In the genomic region with DNA sequence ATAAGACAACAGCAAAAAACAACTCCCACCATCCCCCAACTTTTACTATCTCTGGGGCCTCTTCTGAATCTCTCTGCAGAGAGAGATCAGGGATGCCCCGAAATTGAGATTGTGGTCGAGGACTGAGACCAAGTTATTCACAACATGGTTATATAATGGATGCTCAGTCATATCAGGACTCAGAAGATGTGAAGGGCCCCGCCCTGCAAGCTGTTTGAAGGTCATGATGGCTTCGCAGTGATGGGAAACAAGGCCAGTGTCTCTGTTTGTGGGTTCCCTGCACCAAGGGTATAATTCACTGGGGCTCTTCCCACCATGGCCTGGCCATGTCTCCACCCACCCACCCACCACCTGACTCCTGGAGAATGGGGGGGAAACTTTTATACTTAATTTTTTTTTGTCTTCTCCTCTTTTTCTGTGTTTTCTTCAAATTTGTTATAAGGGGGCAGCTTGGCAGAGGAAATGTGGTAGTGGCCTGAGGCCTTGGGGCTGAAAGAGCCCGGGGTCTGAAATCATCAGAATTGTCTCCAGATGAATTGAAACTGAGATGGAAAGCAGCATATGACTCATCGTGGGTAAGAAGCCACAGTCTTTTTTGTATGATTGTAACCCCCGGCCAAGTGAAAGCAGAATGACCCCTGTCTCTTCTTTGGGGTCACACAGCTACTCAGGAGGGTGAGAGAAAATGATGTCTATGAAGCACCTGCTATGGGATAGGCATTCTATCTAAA, we compare ENCODE assay signal across 10 cellular contexts. TPM values are rescaled to one million over a fixed set of nuclear protein-coding genes. Genes with fewer than 3 reads are reported as not detected.
DNase-seq lines count a peak whose midpoint lies in the region; ATAC-seq and TF ChIP-seq lines count a peak whose summit lies in the region.
"Had no signal": no experiment of that assay in that cellular context is flagged by ENCODE, and none has a peak within 500 bp of the region (broad histone marks: within the 10 kb centered on the region; RNA-seq: fewer than 3 reads in every experiment).

No MANE protein-coding gene starts in this region.

- H3K4me1 Mint-ChIP-seq in activated CD4-positive, alpha-beta T cell treated with anti-CD3 and anti-CD28 coated beads for 36 hours = peaks cover 89% of the 10 kb centered on the region
- H3K4me1 Mint-ChIP-seq in stimulated activated effector memory CD8-positive, alpha-beta T cell treated with anti-CD3 and anti-CD28 coated beads, Interleukin-12 subunit alpha, Interleukin-12 subunit beta, amount 100 ng/mL, for 72 hours = peaks cover 66% of the 10 kb centered on the region
- H3K4me1 Mint-ChIP-seq in glutamatergic neuron (ENCODE audit: low read depth, unreplicated experiment) = no peaks in the 10 kb centered on the region

- POLR2A ChIA-PET in activated CD4-positive, alpha-beta T cell treated with anti-CD3 and anti-CD28 coated beads for 36 hours (lab: Charles Lee) = interaction anchor here (1.0 to 3.6 kb wide), 4 partner anchors 21 to 310 kb away, joined by 4 to 22 read pairs (median 14); no protein-coding TSS in a partner anchor

- intact Hi-C loops in activated CD4-positive, alpha-beta T cell treated with anti-CD3 and anti-CD28 coated beads for 36 hours (cut with DNase I, micrococcal nuclease) = loop anchor here (1.0 to 10.0 kb wide), 4 partner anchors 292 to 1988 kb away; partner anchors contain the start of genes SNX30 (in 1 of the 2) and TRIM32 (in 1 of the 2)

- peak; percentile 49 for ATAC-seq in activated CD4-positive, alpha-beta T cell treated with anti-CD3 and anti-CD28 coated beads for 36 hours
- ATAC-seq in HG03175 (IDR thresholded peaks at IDR 0.05; ENCODE audit: unreplicated experiment) = peak; percentile 70
- peak; percentile 84 for ATAC-seq in stimulated activated effector memory CD8-positive, alpha-beta T cell treated with anti-CD3 and anti-CD28 coated beads, Interleukin-12 subunit alpha, Interleukin-12 subunit beta, amount 100 ng/mL, for 72 hours

- TF ChIP-seq CTCF in glutamatergic neuron (IDR thresholded peaks at IDR 0.05; ENCODE audit: partially characterized antibody, unreplicated experiment) = no peak

- peak overlapping the region; percentile 89 for H3K27ac Mint-ChIP-seq in activated CD4-positive, alpha-beta T cell treated with anti-CD3 and anti-CD28 coated beads for 36 hours
- H3K27ac Mint-ChIP-seq in stimulated activated effector memory CD8-positive, alpha-beta T cell treated with anti-CD3 and anti-CD28 coated beads, Interleukin-12 subunit alpha, Interleukin-12 subunit beta, amount 100 ng/mL, for 72 hours = peak overlapping the region; percentile 96
- no peak overlapping the region for H3K27ac Mint-ChIP-seq in glutamatergic neuron (ENCODE audit: unreplicated experiment)

- peak overlapping the region; percentile 28 for H3K4me3 Mint-ChIP-seq in activated CD4-positive, alpha-beta T cell treated with anti-CD3 and anti-CD28 coated beads for 36 hours
- peak overlapping the region; percentile 59 for H3K4me3 Mint-ChIP-seq in stimulated activated effector memory CD8-positive, alpha-beta T cell treated with anti-CD3 and anti-CD28 coated beads, Interleukin-12 subunit alpha, Interleukin-12 subunit beta, amount 100 ng/mL, for 72 hours
- no peak overlapping the region for H3K4me3 Mint-ChIP-seq in glutamatergic neuron (ENCODE audit: unreplicated experiment)

- peaks cover 10% of the 10 kb centered on the region for H3K36me3 Mint-ChIP-seq in activated CD4-positive, alpha-beta T cell treated with anti-CD3 and anti-CD28 coated beads for 36 hours (ENCODE audit: low read depth)
- peaks cover 19% of the 10 kb centered on the region for H3K36me3 Mint-ChIP-seq in stimulated activated effector memory CD8-positive, alpha-beta T cell treated with anti-CD3 and anti-CD28 coated beads, Interleukin-12 subunit alpha, Interleukin-12 subunit beta, amount 100 ng/mL, for 72 hours
- peaks cover 4% of the 10 kb centered on the region for H3K36me3 Mint-ChIP-seq in glutamatergic neuron (ENCODE audit: unreplicated experiment)
- H3K36me3 Mint-ChIP-seq: immature natural killer cell had no signal

- H3K9me3 Mint-ChIP-seq in activated CD4-positive, alpha-beta T cell treated with anti-CD3 and anti-CD28 coated beads for 36 hours (ENCODE audit: low read depth) = no peaks in the 10 kb centered on the region
- no peaks in the 10 kb centered on the region for H3K9me3 Mint-ChIP-seq in stimulated activated effector memory CD8-positive, alpha-beta T cell treated with anti-CD3 and anti-CD28 coated beads, Interleukin-12 subunit alpha, Interleukin-12 subunit beta, amount 100 ng/mL, for 72 hours
- peaks cover 2% of the 10 kb centered on the region for H3K9me3 Mint-ChIP-seq in glutamatergic neuron (ENCODE audit: unreplicated experiment)
- H3K9me3 Mint-ChIP-seq: immature natural killer cell had no signal

- H3K27me3 Mint-ChIP-seq in activated CD4-positive, alpha-beta T cell treated with anti-CD3 and anti-CD28 coated beads for 36 hours = no peaks in the 10 kb centered on the region
- no peaks in the 10 kb centered on the region for H3K27me3 Mint-ChIP-seq in glutamatergic neuron (ENCODE audit: unreplicated experiment)

- no peak overlapping the region for H3K27ac ChIP-seq in caudate nucleus (ENCODE audit: low read depth, low read length)
- H3K27ac ChIP-seq: SJSA1 had no signal

- CTCF ChIA-PET in activated CD4-positive, alpha-beta T cell treated with anti-CD3 and anti-CD28 coated beads for 36 hours (lab: Charles Lee) = interaction anchor here (1.0 to 1.9 kb wide), 5 partner anchors 9 to 22 kb away, joined by 3 to 7 read pairs (median 4); no protein-coding TSS in a partner anchor

- peak; percentile 86 for DNase-seq in activated CD4-positive, alpha-beta T cell treated with anti-CD3 and anti-CD28 coated beads for 36 hours
- DNase-seq in activated CD4-positive, alpha-beta T cell treated with anti-CD3 and anti-CD28 coated beads for 1 hour = no peak
- DNase-seq in activated T-helper 9 cell treated with anti-CD3 and anti-CD28 coated beads, Interleukin-2, amount 50 U/mL, for 16 hours (ENCODE audit: low read depth) = peak; percentile 51
- peak; percentile 31 to 85 for DNase-seq in stimulated activated effector memory CD8-positive, alpha-beta T cell treated with anti-CD3 and anti-CD28 coated beads, Interleukin-12 subunit alpha, Interleukin-12 subunit beta, amount 100 ng/mL, for 72 hours (ENCODE audit: low spot score in 2 of 2)
- DNase-seq in caudate nucleus (lab: John Stamatoyannopoulos, UW) (no peak), glutamatergic neuron (no peak), COLO829 (ENCODE audit: low spot score) (no peak)

RNA-seq across cellular contexts. Expression of gene TEX48, which starts 15.0 kb away (rescaled TPM):
- total RNA-seq in activated CD4-positive, alpha-beta T cell treated with anti-CD3 and anti-CD28 coated beads for 36 hours = under 1 TPM; 0.69 to 0.75 TPM
- total RNA-seq in glutamatergic neuron (ENCODE audit: unreplicated experiment) = not detected
- total RNA-seq: SJSA1 had no signal

RNA-seq across cellular contexts. Expression of gene TEX53, which starts 39.4 kb away (rescaled TPM):
- not detected for total RNA-seq in activated CD4-positive, alpha-beta T cell treated with anti-CD3 and anti-CD28 coated beads for 36 hours
- not detected for total RNA-seq in glutamatergic neuron (ENCODE audit: unreplicated experiment)
- total RNA-seq: SJSA1 had no signal

Comparison
In these comparisons a context has a peak if more than half of its experiments do, and no peak if none do; other contexts are left out.
1. DNase-seq: peak in activated CD4-positive, alpha-beta T cell treated with anti-CD3 and anti-CD28 coated beads for 36 hours (single experiment), activated T-helper 9 cell treated with anti-CD3 and anti-CD28 coated beads, Interleukin-2, amount 50 U/mL, for 16 hours (single experiment) and stimulated activated effector memory CD8-positive, alpha-beta T cell treated with anti-CD3 and anti-CD28 coated beads, Interleukin-12 subunit alpha, Interleukin-12 subunit beta, amount 100 ng/mL, for 72 hours (2 of 2); none in activated CD4-positive, alpha-beta T cell treated with anti-CD3 and anti-CD28 coated beads for 1 hour (single experiment), caudate nucleus (0 of 61), glutamatergic neuron (single experiment) and COLO829 (single experiment).
2. Peak in every context shown above with its lines, with median percentiles within 50 percentile points of each other: ATAC-seq.